8 cellular contexts compared by ENCODE assay signal in the genomic region with DNA sequence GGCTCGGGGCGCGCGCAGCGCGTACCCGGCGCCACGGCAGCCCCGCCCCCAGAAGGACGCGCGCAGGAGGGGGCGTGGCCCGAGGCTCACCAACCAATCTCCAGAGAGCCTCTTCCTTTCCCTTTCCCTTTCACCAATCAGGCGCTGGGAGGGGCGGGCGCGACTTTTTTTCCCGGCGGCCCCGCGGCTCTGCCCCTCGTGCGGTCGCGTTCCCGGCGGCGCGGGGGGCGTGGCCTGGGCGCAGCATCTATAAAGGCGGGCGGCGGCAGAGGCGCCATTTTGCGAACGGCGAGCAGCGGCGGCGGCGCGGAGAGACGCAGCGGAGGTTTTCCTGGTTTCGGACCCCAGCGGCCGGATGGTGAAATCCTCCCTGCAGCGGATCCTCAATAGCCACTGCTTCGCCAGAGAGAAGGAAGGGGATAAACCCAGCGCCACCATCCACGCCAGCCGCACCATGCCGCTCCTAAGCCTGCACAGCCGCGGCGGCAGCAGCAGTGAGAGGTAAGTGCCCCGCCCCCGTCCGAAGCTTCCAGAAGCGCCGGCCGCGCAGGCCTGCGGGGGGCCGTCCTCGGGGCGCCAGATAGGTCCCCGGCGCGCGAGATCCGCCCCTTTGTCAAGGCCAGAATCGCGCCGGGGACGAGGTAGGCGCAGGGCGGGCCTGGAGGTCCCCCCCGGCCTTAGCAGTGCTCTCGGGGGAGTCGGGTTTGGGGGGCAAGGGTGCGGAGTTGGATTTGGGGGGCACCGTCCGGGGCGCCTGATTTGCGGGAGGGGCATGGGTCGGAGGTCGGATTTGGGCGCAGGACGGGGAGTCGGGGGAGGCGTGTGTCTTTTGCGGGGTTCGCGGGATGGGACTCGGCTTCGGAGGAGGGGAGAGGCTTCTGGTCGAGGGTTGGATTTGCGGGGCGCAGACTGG. TPM values are rescaled to one million over a fixed set of nuclear protein-coding genes. Genes with fewer than 3 reads are reported as not detected.
DNase-seq lines count a peak whose midpoint lies in the region; ATAC-seq, FAIRE-seq and TF ChIP-seq lines count a peak whose summit lies in the region.

No MANE protein-coding gene starts in this region.

- intact Hi-C loops in left ventricle myocardium superior (cut with micrococcal nuclease), result no loop called here
- intact Hi-C loops in psoas muscle (cut with DNase I), result loop anchor here (5.0 to 10.0 kb wide), 2 partner anchors 112 to 115 kb away; a partner anchor contains a TSS

- H3K4me3 ChIP-seq in psoas muscle, result peak overlapping the region; percentile 97

- DNase-seq in NCI-H146 treated with DMSO at 0.1 percent for 48 hours (lab: John Stamatoyannopoulos, UW; ENCODE audit: unreplicated experiment) (peak; percentile 78), T-helper 1 cell (peak; percentile 97 to 98 (median 97)), amygdala (lab: John Stamatoyannopoulos, UW) (peak; percentile 73 to 98 (median 95)), left ventricle myocardium superior (peak; percentile 99), psoas muscle (peak; percentile 99 to 100), urothelium cell line (ENCODE audit: low spot score) (peak; percentile 99)

- H3K27me3 ChIP-seq in psoas muscle (ENCODE audit: insufficient read depth in 3 of 3, low read length in 2 of 3), result no peaks in the 10 kb centered on the region

- 0 to 1% (median 1%) methylated on average over 80 to 103 of the region's 103 CpGs for WGBS in psoas muscle, 3 donors

- TF ChIP-seq CTCF in GM12873 (IDR thresholded peaks at IDR 0.05; ENCODE audit: insufficient read depth, low read depth, low read length, missing control alignments) (peak; percentile 33), psoas muscle (IDR thresholded peaks at IDR 0.05) (no peak)

- ATAC-seq in HG02798 (IDR thresholded peaks at IDR 0.05; ENCODE audit: poor library complexity, unreplicated experiment) (peak; percentile 70), left ventricle myocardium superior (peak; percentile 87), psoas muscle (peak; percentile 84 to 91 (median 86))

- H3K9me3 ChIP-seq in psoas muscle, result no peaks in the 10 kb centered on the region

- H3K36me3 ChIP-seq in psoas muscle (ENCODE audit: insufficient read depth in 1 of 2, low read depth in 1 of 2), result peaks cover 0 to 23% of the 10 kb centered on the region in 2 donors

- H3K27ac ChIP-seq in psoas muscle, result peak overlapping the region; percentile 99

- H3K4me1 ChIP-seq in psoas muscle, result peaks cover 45% of the 10 kb centered on the region

- FAIRE-seq in urothelium cell line (lab: Jason Lieb, UNC), result no peak

RNA-seq across cellular contexts. Expression of a gene that starts 12.5 kb away (rescaled TPM):
- 0.87 TPM for total RNA-seq in left ventricle myocardium superior
- total RNA-seq in psoas muscle, result under 1 TPM; 0.12 to 0.20 (median 0.14) TPM
- under 1 TPM in 2 of 3 donors, not detected in 1; 0.01 to 0.08 TPM for polyA plus RNA-seq in psoas muscle

RNA-seq across cellular contexts. Expression of a gene that starts 13.3 kb away (rescaled TPM):
- total RNA-seq in left ventricle myocardium superior (not detected), psoas muscle (100 to 1,000 TPM; 107 to 191 (median 162) TPM)
- polyA plus RNA-seq in psoas muscle, result 100 to 1,000 TPM; 110 to 271 (median 130) TPM

RNA-seq across cellular contexts. Expression of a gene that starts 20.4 kb away (rescaled TPM):
- 1.6 TPM for total RNA-seq in left ventricle myocardium superior
- 1 to 10 TPM; 1.9 to 3.6 (median 2.7) TPM for total RNA-seq in psoas muscle
- 1 to 10 TPM in 1 of 3 donors, under 1 TPM in 2; 0.38 to 2.4 (median 0.53) TPM for polyA plus RNA-seq in psoas muscle

RNA-seq across cellular contexts. Expression of a gene that starts 32.9 kb away (rescaled TPM):
- total RNA-seq in left ventricle myocardium superior, result 31.4 TPM
- 10 to 100 TPM; 31.1 to 46.8 (median 40.2) TPM for total RNA-seq in psoas muscle
- 10 to 100 TPM; 25.9 to 33.6 (median 28.9) TPM for polyA plus RNA-seq in psoas muscle

RNA-seq across cellular contexts. Expression of a gene that starts 33.4 kb away (rescaled TPM):
- total RNA-seq in left ventricle myocardium superior (60.7 TPM), psoas muscle (10 to 100 TPM; 54.9 to 65.5 (median 60.0) TPM)
- 100 to 1,000 TPM in 1 of 3 donors, 10 to 100 TPM in 2; 80.6 to 146 (median 95.3) TPM for polyA plus RNA-seq in psoas muscle

Comparison
In these comparisons a context has a peak if more than half of its experiments do, and no peak if none do; other contexts are left out.
1. Peak in every context shown above with its lines: DNase-seq, ATAC-seq, H3K4me3 ChIP-seq and H3K27ac ChIP-seq.
2. RNA of a gene that starts 13.3 kb away (total RNA-seq): 107 to 191 TPM in psoas muscle; not detected in left ventricle myocardium superior (single experiment); every median in the first group is over 10 times any median in the second.